Comparison of ENCODE assay signal across 8 cellular contexts in genomic region chr11:114159802-114160588, GRCh38.
DNase-seq lines count a peak whose midpoint lies in the region; ATAC-seq and TF ChIP-seq lines count a peak whose summit lies in the region.

No MANE protein-coding gene starts in this region.

- H3K4me1 Mint-ChIP-seq in activated CD4-positive, alpha-beta memory T cell treated with anti-CD3 and anti-CD28 coated beads for 36 hours (ENCODE audit: low read depth) = peaks cover 47% of the 10 kb centered on the region
- H3K4me1 Mint-ChIP-seq in dendritic cell treated with granulocyte-macrophage colony-stimulating factor and Interleukin-4, amounts not matched to agents 40 ng/mL and 50 ng/mL, for 4 days (ENCODE audit: low read depth) = peaks cover 83% of the 10 kb centered on the region

- H3K27me3 Mint-ChIP-seq in activated CD4-positive, alpha-beta memory T cell treated with anti-CD3 and anti-CD28 coated beads for 36 hours = no peaks in the 10 kb centered on the region
- H3K27me3 Mint-ChIP-seq in dendritic cell treated with granulocyte-macrophage colony-stimulating factor and Interleukin-4, amounts not matched to agents 40 ng/mL and 50 ng/mL, for 4 days = peaks cover 13% of the 10 kb centered on the region

- CTCF ChIA-PET in activated CD4-positive, alpha-beta memory T cell treated with anti-CD3 and anti-CD28 coated beads for 36 hours (lab: Charles Lee) = interaction anchor here (0.7 to 1.6 kb wide), 2 partner anchors 8 to 19 kb away, joined by 3 to 5 read pairs; no protein-coding TSS in a partner anchor

- POLR2A ChIA-PET in activated CD4-positive, alpha-beta memory T cell treated with anti-CD3 and anti-CD28 coated beads for 36 hours (lab: Charles Lee) = interaction anchor here (1.2 kb wide), 1 partner anchor 23 kb away, joined by 3 read pairs; no protein-coding TSS in a partner anchor

- peak; percentile 79 for DNase-seq in GM04504 (ENCODE audit: low read depth)
- DNase-seq in NCI-H526 (lab: John Stamatoyannopoulos, UW) = peak; percentile 97 to 99
- peak; percentile 96 for DNase-seq in activated CD4-positive, alpha-beta memory T cell treated with anti-CD3 and anti-CD28 coated beads for 36 hours
- DNase-seq in lower leg skin (ENCODE audit: low spot score in 2 of 2) = peak; percentile 99 to 100
- peak; percentile 89 for DNase-seq in stimulated activated CD4-positive, alpha-beta T cell treated with anti-CD3 and anti-CD28 coated beads, Interleukin-4, amount 100 ng/mL, for 24 hours
- DNase-seq in 8988T = no peak

- peak; percentile 79 for ATAC-seq in HG03460 (IDR thresholded peaks at IDR 0.05; ENCODE audit: unreplicated experiment)

- TF ChIP-seq POLR2A in lower leg skin (IDR thresholded peaks at IDR 0.05) = no peak

- no peak for TF ChIP-seq CTCF in lower leg skin (IDR thresholded peaks at IDR 0.05)

- intact Hi-C loops in activated CD4-positive, alpha-beta memory T cell treated with anti-CD3 and anti-CD28 coated beads for 36 hours (cut with micrococcal nuclease) = loop anchor here (1.0 to 5.0 kb wide), 5 partner anchors 13 to 242 kb away; partner anchors contain the start of genes C11orf71 and RBM7
- intact Hi-C loops in dendritic cell treated with granulocyte-macrophage colony-stimulating factor and Interleukin-4, amounts not matched to agents 40 ng/mL and 50 ng/mL, for 4 days (cut with micrococcal nuclease) = loop anchor here (5.0 kb wide), 2 partner anchors 78 to 97 kb away; no protein-coding TSS in a partner anchor
- intact Hi-C loops in lower leg skin (cut with DNase I; ENCODE audit: low total_unique reads) = no loop called here

- peak overlapping the region; percentile 47 for H3K27ac Mint-ChIP-seq in activated CD4-positive, alpha-beta memory T cell treated with anti-CD3 and anti-CD28 coated beads for 36 hours
- peak overlapping the region; percentile 59 for H3K27ac Mint-ChIP-seq in dendritic cell treated with granulocyte-macrophage colony-stimulating factor and Interleukin-4, amounts not matched to agents 40 ng/mL and 50 ng/mL, for 4 days

- H3K4me3 Mint-ChIP-seq in activated CD4-positive, alpha-beta memory T cell treated with anti-CD3 and anti-CD28 coated beads for 36 hours = peak overlapping the region; percentile 35
- peak overlapping the region; percentile 51 for H3K4me3 Mint-ChIP-seq in dendritic cell treated with granulocyte-macrophage colony-stimulating factor and Interleukin-4, amounts not matched to agents 40 ng/mL and 50 ng/mL, for 4 days

- H3K9me3 Mint-ChIP-seq in activated CD4-positive, alpha-beta memory T cell treated with anti-CD3 and anti-CD28 coated beads for 36 hours = no peaks in the 10 kb centered on the region
- no peaks in the 10 kb centered on the region for H3K9me3 Mint-ChIP-seq in dendritic cell treated with granulocyte-macrophage colony-stimulating factor and Interleukin-4, amounts not matched to agents 40 ng/mL and 50 ng/mL, for 4 days

- H3K4me3 ChIP-seq in lower leg skin (ENCODE audit: low read depth, poor library complexity, severe bottlenecking) = no peak overlapping the region

- no peaks in the 10 kb centered on the region for H3K36me3 Mint-ChIP-seq in activated CD4-positive, alpha-beta memory T cell treated with anti-CD3 and anti-CD28 coated beads for 36 hours
- no peaks in the 10 kb centered on the region for H3K36me3 Mint-ChIP-seq in dendritic cell treated with granulocyte-macrophage colony-stimulating factor and Interleukin-4, amounts not matched to agents 40 ng/mL and 50 ng/mL, for 4 days (ENCODE audit: low read depth)

- 1 to 3% methylated on average over 15 to 18 of the region's 18 CpGs for WGBS in lower leg skin, 2 donors
